12 cellular contexts compared by ENCODE assay signal in the genomic region with DNA sequence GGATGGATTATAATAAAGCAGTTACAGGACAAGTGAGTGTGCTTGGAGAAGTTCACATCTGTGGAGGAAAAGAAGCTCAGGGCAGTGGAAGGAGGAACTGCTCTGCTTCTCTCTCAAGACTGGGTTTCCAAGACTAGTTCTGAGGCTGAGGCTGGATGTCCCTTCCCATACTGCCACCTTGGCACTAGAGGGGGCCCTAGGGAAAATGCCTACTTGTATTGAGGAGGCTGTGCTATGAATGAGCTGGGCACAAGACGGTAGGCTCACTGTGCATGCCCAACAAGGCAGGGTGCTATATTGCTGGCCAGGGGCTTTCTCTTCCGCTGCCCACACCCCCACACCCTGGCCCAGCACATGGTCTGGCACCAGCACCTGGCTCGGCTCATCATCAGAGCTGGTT.
DNase-seq lines count a peak whose midpoint lies in the region; ATAC-seq and TF ChIP-seq lines count a peak whose summit lies in the region.
"Had no signal": no experiment of that assay in that cellular context is flagged by ENCODE, and none has a peak within 500 bp of the region (broad histone marks: within the 10 kb centered on the region; RNA-seq: fewer than 3 reads in every experiment).

No MANE protein-coding gene starts in this region.

- H3K27ac ChIP-seq in lower lobe of right lung (peak overlapping the region; percentile 31), transverse colon (no peak overlapping the region)

- TF ChIP-seq EP300 in Ishikawa (IDR thresholded peaks at IDR 0.05; ENCODE audit: borderline replicate concordance) (no peak), transverse colon (IDR thresholded peaks at IDR 0.05; ENCODE audit: low read depth) (no peak)

- in situ Hi-C loops in transverse colon (cut with MboI; ENCODE audit: low pct_ligation_motif_present in 1 of 4, low pct_unique_long_range_greater_than_20kb in 1 of 4, low sequenced_read_pairs in 3 of 4) = no loop called here

- H3K36me3 Mint-ChIP-seq in WTC11 = no peaks in the 10 kb centered on the region

- peaks cover 19% of the 10 kb centered on the region for H3K4me1 Mint-ChIP-seq in WTC11
- H3K4me1 Mint-ChIP-seq: stimulated activated naive CD8-positive, alpha-beta T cell treated with anti-CD3 and anti-CD28 coated beads, Interleukin-15, amount 100 ng/mL, for 72 hours had no signal

- H3K9me3 ChIP-seq in lower lobe of right lung (no peaks in the 10 kb centered on the region), transverse colon (no peaks in the 10 kb centered on the region)

- H3K36me3 ChIP-seq in lower lobe of right lung (no peaks in the 10 kb centered on the region), transverse colon (no peaks in the 10 kb centered on the region)

- H3K27me3 ChIP-seq in lower lobe of right lung (ENCODE audit: low read depth) (no peaks in the 10 kb centered on the region), transverse colon (no peaks in the 10 kb centered on the region)

- no peak for TF ChIP-seq CTCF in WTC11 (IDR thresholded peaks at IDR 0.05)
- no peak for TF ChIP-seq CTCF in lower lobe of right lung (IDR thresholded peaks at IDR 0.05)
- no peak for TF ChIP-seq CTCF in transverse colon (IDR thresholded peaks at IDR 0.05)

- intact Hi-C loops in lower lobe of right lung (cut with DNase I) = no loop called here
- intact Hi-C loops in transverse colon (cut with DNase I; ENCODE audit: low total_unique reads) = no loop called here

- no peak overlapping the region for H3K27ac Mint-ChIP-seq in WTC11
- H3K27ac Mint-ChIP-seq: immature natural killer cell; stimulated activated naive CD8-positive, alpha-beta T cell treated with anti-CD3 and anti-CD28 coated beads, Interleukin-15, amount 100 ng/mL, for 72 hours had no signal

- ATAC-seq in WTC11 (peak; percentile 70), lower lobe of right lung (peak in 1 of 2 donors; percentile 34), HG02840 (IDR thresholded peaks at IDR 0.05; ENCODE audit: low FRiP score, unreplicated experiment) (no peak)
- ATAC-seq: stimulated activated naive CD8-positive, alpha-beta T cell treated with anti-CD3 and anti-CD28 coated beads, Interleukin-15, amount 100 ng/mL, for 72 hours had no signal

- H3K4me3 ChIP-seq in lower lobe of right lung (no peak overlapping the region), transverse colon (no peak overlapping the region)

- no peak overlapping the region for H3K4me3 Mint-ChIP-seq in WTC11
- H3K4me3 Mint-ChIP-seq: immature natural killer cell; stimulated activated naive CD8-positive, alpha-beta T cell treated with anti-CD3 and anti-CD28 coated beads, Interleukin-15, amount 100 ng/mL, for 72 hours had no signal

- POLR2A ChIA-PET in WTC11 (lab: Charles Lee) = no interaction called here

- peak; percentile 49; the same call in 1 of the 2 replicates for TF ChIP-seq RAD21 in Ishikawa (IDR thresholded peaks at IDR 0.05; ENCODE audit: low read depth)

- WGBS in transverse colon (ENCODE audit: low coverage in 1 of 2), 2 donors = 79 to 100% methylated on average over 2 to 3 of the region's 3 CpGs

- DNase-seq in DMS 273 (lab: John Stamatoyannopoulos, UW; ENCODE audit: unreplicated experiment) (peak; percentile 53), DMS 273 treated with DMSO at 0.1 percent for 48 hours (lab: John Stamatoyannopoulos, UW) (no peak), WTC11 (ENCODE audit: low spot score) (peak; percentile 24), lower lobe of right lung (no peak), transverse colon (no peak), C1 segment of cervical spinal cord (lab: John Stamatoyannopoulos, UW) (no peak)
- DNase-seq: amniotic stem cell; immature natural killer cell; NCI-H2227 treated with DMSO at 0.1 percent for 48 hours; stimulated activated naive CD8-positive, alpha-beta T cell treated with anti-CD3 and anti-CD28 coated beads, Interleukin-15, amount 100 ng/mL, for 72 hours had no signal

- no peak for TF ChIP-seq POLR2A in transverse colon (IDR thresholded peaks at IDR 0.05)

- CTCF ChIA-PET in WTC11 (lab: Charles Lee) = interaction anchor here (0.6 to 2.1 kb wide), 20 partner anchors 9 to 757 kb away, joined by 3 to 15 read pairs (median 4); no protein-coding TSS in a partner anchor

- H3K27me3 Mint-ChIP-seq in WTC11 (ENCODE audit: low read depth) = no peaks in the 10 kb centered on the region
- H3K27me3 Mint-ChIP-seq: stimulated activated naive CD8-positive, alpha-beta T cell treated with anti-CD3 and anti-CD28 coated beads, Interleukin-15, amount 100 ng/mL, for 72 hours had no signal

- H3K4me1 ChIP-seq in lower lobe of right lung (peaks cover 12% of the 10 kb centered on the region), transverse colon (no peaks in the 10 kb centered on the region)

- H3K9me3 Mint-ChIP-seq in WTC11 = peaks cover 4% of the 10 kb centered on the region
- H3K9me3 Mint-ChIP-seq: immature natural killer cell had no signal

TF ChIP-seq in Ishikawa, 13 proteins besides CTCF, POLR2A, EP300 and RAD21 (continues in another document):
- TF ChIP-seq TCF12 (IDR thresholded peaks at IDR 0.05; ENCODE audit: low read depth) (no peak), CEBPB (IDR thresholded peaks at IDR 0.05) (no peak), FOXM1 (IDR thresholded peaks at IDR 0.05; ENCODE audit: borderline replicate concordance, low read depth) (no peak), USF1 (IDR thresholded peaks at IDR 0.05) (no peak), TAF1 (IDR thresholded peaks at IDR 0.05; ENCODE audit: low read depth) (no peak)
- TF ChIP-seq, protein P1, sequence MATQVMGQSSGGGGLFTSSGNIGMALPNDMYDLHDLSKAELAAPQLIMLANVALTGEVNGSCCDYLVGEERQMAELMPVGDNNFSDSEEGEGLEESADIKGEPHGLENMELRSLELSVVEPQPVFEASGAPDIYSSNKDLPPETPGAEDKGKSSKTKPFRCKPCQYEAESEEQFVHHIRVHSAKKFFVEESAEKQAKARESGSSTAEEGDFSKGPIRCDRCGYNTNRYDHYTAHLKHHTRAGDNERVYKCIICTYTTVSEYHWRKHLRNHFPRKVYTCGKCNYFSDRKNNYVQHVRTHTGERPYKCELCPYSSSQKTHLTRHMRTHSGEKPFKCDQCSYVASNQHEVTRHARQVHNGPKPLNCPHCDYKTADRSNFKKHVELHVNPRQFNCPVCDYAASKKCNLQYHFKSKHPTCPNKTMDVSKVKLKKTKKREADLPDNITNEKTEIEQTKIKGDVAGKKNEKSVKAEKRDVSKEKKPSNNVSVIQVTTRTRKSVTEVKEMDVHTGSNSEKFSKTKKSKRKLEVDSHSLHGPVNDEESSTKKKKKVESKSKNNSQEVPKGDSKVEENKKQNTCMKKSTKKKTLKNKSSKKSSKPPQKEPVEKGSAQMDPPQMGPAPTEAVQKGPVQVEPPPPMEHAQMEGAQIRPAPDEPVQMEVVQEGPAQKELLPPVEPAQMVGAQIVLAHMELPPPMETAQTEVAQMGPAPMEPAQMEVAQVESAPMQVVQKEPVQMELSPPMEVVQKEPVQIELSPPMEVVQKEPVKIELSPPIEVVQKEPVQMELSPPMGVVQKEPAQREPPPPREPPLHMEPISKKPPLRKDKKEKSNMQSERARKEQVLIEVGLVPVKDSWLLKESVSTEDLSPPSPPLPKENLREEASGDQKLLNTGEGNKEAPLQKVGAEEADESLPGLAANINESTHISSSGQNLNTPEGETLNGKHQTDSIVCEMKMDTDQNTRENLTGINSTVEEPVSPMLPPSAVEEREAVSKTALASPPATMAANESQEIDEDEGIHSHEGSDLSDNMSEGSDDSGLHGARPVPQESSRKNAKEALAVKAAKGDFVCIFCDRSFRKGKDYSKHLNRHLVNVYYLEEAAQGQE (IDR thresholded peaks at IDR 0.05; ENCODE audit: low read depth) = no peak

TF ChIP-seq in WTC11, 78 proteins besides CTCF, POLR2A, EP300 and RAD21 (continues in another document):
- TF ChIP-seq SOX15 (CRISPR knock-in tag; IDR thresholded peaks at IDR 0.05) (no peak), GRHL2 (CRISPR knock-in tag; IDR thresholded peaks at IDR 0.05; ENCODE audit: insufficient replicate concordance, severe bottlenecking) (no peak), NR2C2 (CRISPR knock-in tag; IDR thresholded peaks at IDR 0.05) (no peak), NFE2L1 (CRISPR knock-in tag; IDR thresholded peaks at IDR 0.05) (no peak), ZNF423 (CRISPR knock-in tag; IDR thresholded peaks at IDR 0.05) (no peak), RELA (CRISPR knock-in tag; IDR thresholded peaks at IDR 0.05; ENCODE audit: borderline replicate concordance) (no peak)
- TF ChIP-seq, protein P2, sequence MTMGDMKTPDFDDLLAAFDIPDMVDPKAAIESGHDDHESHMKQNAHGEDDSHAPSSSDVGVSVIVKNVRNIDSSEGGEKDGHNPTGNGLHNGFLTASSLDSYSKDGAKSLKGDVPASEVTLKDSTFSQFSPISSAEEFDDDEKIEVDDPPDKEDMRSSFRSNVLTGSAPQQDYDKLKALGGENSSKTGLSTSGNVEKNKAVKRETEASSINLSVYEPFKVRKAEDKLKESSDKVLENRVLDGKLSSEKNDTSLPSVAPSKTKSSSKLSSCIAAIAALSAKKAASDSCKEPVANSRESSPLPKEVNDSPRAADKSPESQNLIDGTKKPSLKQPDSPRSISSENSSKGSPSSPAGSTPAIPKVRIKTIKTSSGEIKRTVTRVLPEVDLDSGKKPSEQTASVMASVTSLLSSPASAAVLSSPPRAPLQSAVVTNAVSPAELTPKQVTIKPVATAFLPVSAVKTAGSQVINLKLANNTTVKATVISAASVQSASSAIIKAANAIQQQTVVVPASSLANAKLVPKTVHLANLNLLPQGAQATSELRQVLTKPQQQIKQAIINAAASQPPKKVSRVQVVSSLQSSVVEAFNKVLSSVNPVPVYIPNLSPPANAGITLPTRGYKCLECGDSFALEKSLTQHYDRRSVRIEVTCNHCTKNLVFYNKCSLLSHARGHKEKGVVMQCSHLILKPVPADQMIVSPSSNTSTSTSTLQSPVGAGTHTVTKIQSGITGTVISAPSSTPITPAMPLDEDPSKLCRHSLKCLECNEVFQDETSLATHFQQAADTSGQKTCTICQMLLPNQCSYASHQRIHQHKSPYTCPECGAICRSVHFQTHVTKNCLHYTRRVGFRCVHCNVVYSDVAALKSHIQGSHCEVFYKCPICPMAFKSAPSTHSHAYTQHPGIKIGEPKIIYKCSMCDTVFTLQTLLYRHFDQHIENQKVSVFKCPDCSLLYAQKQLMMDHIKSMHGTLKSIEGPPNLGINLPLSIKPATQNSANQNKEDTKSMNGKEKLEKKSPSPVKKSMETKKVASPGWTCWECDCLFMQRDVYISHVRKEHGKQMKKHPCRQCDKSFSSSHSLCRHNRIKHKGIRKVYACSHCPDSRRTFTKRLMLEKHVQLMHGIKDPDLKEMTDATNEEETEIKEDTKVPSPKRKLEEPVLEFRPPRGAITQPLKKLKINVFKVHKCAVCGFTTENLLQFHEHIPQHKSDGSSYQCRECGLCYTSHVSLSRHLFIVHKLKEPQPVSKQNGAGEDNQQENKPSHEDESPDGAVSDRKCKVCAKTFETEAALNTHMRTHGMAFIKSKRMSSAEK (CRISPR knock-in tag; IDR thresholded peaks at IDR 0.05; ENCODE audit: borderline replicate concordance) = no peak

Comparison
In these comparisons a context has a peak if more than half of its experiments do, and no peak if none do; other contexts are left out.
1. DNase-seq: peak in DMS 273 (single experiment) and WTC11 (single experiment); none in DMS 273 treated with DMSO at 0.1 percent for 48 hours (single experiment), lower lobe of right lung (single experiment), transverse colon (single experiment) and C1 segment of cervical spinal cord (0 of 14).